Comparison of ENCODE assay signal across 19 cellular contexts in genomic region chr1:153833171-153833570, GRCh38.
"Had no signal": no experiment of that assay in that cellular context is flagged by ENCODE, and none has a peak within 500 bp of the region (broad histone marks: within the 10 kb centered on the region; RNA-seq: fewer than 3 reads in every experiment).

No MANE protein-coding gene starts in this region.

- DNase-seq: activated CD4-positive, alpha-beta T cell treated with anti-CD3 and anti-CD28 coated beads, Interleukin-2, amount 50 U/mL, for 4 hours; activated naive CD4-positive, alpha-beta T cell; activated T-cell treated with anti-CD3 and anti-CD28 coated beads for 4 hours; aorta; colonic mucosa; foreskin melanocyte; kidney glomerular epithelial cell; left ventricle myocardium inferior; mammary epithelial cell; naive thymus-derived CD8-positive, alpha-beta T cell; pancreas; sigmoid colon; stimulated activated CD4-positive, alpha-beta T cell treated with anti-CD3 and anti-CD28 coated beads, Interleukin-4, amount 100 ng/mL, for 24 hours; T-helper 2 cell; thyroid gland; WERI-Rb-1 had no signal

- H3K4me3 ChIP-seq: colonic mucosa, left ventricle myocardium inferior, pancreas, sigmoid colon, thyroid gland had no signal

- H3K4me3 Mint-ChIP-seq: central memory CD8-positive, alpha-beta T cell; naive thymus-derived CD8-positive, alpha-beta T cell; stimulated activated effector memory CD8-positive, alpha-beta T cell treated with anti-CD3 and anti-CD28 coated beads, Interleukin-12 subunit alpha, Interleukin-12 subunit beta, amount 100 ng/mL, for 72 hours had no signal

- H3K4me1 ChIP-seq: colonic mucosa, left ventricle myocardium inferior, pancreas, thyroid gland had no signal

- H3K36me3 ChIP-seq: colonic mucosa, pancreas, thyroid gland had no signal

- H3K27ac ChIP-seq: colonic mucosa, left ventricle myocardium inferior, neutrophil, pancreas, sigmoid colon, thyroid gland, WERI-Rb-1 had no signal

- H3K9me3 ChIP-seq: colonic mucosa, left ventricle myocardium inferior, neutrophil, pancreas, sigmoid colon, thyroid gland had no signal

- H3K9me3 Mint-ChIP-seq: central memory CD8-positive, alpha-beta T cell; naive thymus-derived CD8-positive, alpha-beta T cell; stimulated activated effector memory CD8-positive, alpha-beta T cell treated with anti-CD3 and anti-CD28 coated beads, Interleukin-12 subunit alpha, Interleukin-12 subunit beta, amount 100 ng/mL, for 72 hours had no signal

- H3K27me3 Mint-ChIP-seq: central memory CD8-positive, alpha-beta T cell; naive thymus-derived CD8-positive, alpha-beta T cell had no signal

- H3K27ac Mint-ChIP-seq: stimulated activated effector memory CD8-positive, alpha-beta T cell treated with anti-CD3 and anti-CD28 coated beads, Interleukin-12 subunit alpha, Interleukin-12 subunit beta, amount 100 ng/mL, for 72 hours had no signal

- ATAC-seq: naive thymus-derived CD8-positive, alpha-beta T cell; pancreas; stimulated activated effector memory CD8-positive, alpha-beta T cell treated with anti-CD3 and anti-CD28 coated beads, Interleukin-12 subunit alpha, Interleukin-12 subunit beta, amount 100 ng/mL, for 72 hours had no signal

- H3K27me3 ChIP-seq: colonic mucosa, neutrophil, pancreas, sigmoid colon, thyroid gland had no signal
